8 cellular contexts compared by ENCODE assay signal in genomic region chr1:24201941-24202440, GRCh38. TPM values are rescaled to one million over a fixed set of nuclear protein-coding genes. Genes with fewer than 3 reads are reported as not detected.
DNase-seq lines count a peak whose midpoint lies in the region; ATAC-seq and TF ChIP-seq lines count a peak whose summit lies in the region.

No MANE protein-coding gene starts in this region.

- peak; percentile 57 for DNase-seq in COR-L47 (lab: John Stamatoyannopoulos, UW)
- DNase-seq in HT-29 (ENCODE audit: low spot score) = peak; percentile 99
- peak; percentile 86 for DNase-seq in OCI-M1 (lab: John Stamatoyannopoulos, UW)
- peak; percentile 34 for DNase-seq in activated T-helper 9 cell treated with anti-CD3 and anti-CD28 coated beads, Interleukin-2, amount 50 U/mL, for 16 hours (ENCODE audit: low read depth)
- peak; percentile 84 for DNase-seq in fibroblast of the conjunctiva (ENCODE audit: low read depth)
- DNase-seq in neural crest cell (ENCODE audit: low read depth, low spot score) = peak; percentile 84
- peak; percentile 45 to 81 for DNase-seq in upper lobe of left lung

- H3K27ac ChIP-seq in upper lobe of left lung = peak overlapping the region in 3 of 4 donors; percentile 17 to 57 (median 33)

- H3K36me3 Mint-ChIP-seq in neural crest cell (ENCODE audit: low read depth) = no peaks in the 10 kb centered on the region

- ATAC-seq in upper lobe of left lung (ENCODE audit: low FRiP score in 2 of 2) = peak; percentile 83 to 88
- no peak for ATAC-seq in HG02870 (IDR thresholded peaks at IDR 0.05; ENCODE audit: unreplicated experiment)

- TF ChIP-seq EP300 in upper lobe of left lung (IDR thresholded peaks at IDR 0.05) = no peak

- no peaks in the 10 kb centered on the region for H3K9me3 Mint-ChIP-seq in neural crest cell

- TF ChIP-seq POLR2A in upper lobe of left lung (IDR thresholded peaks at IDR 0.05) = no peak

- no peak overlapping the region for H3K4me3 Mint-ChIP-seq in neural crest cell

- no peaks in the 10 kb centered on the region for H3K27me3 ChIP-seq in upper lobe of left lung

- H3K27me3 Mint-ChIP-seq in neural crest cell (ENCODE audit: low read depth) = peaks cover 3% of the 10 kb centered on the region

- no peaks in the 10 kb centered on the region for H3K9me3 ChIP-seq in upper lobe of left lung

- peaks cover 15% of the 10 kb centered on the region for H3K4me1 Mint-ChIP-seq in neural crest cell

- H3K36me3 ChIP-seq in upper lobe of left lung = no peaks in the 10 kb centered on the region

- peaks cover 3 to 23% (median 14%) of the 10 kb centered on the region in 4 donors for H3K4me1 ChIP-seq in upper lobe of left lung

- H3K4me3 ChIP-seq in upper lobe of left lung = no peak overlapping the region

- WGBS in upper lobe of left lung, 2 donors = 47 to 49% methylated on average over 5 of the region's 5 CpGs

- TF ChIP-seq CTCF in neural crest cell (conservative IDR thresholded peaks at IDR 0.05) (peak; percentile 90), upper lobe of left lung (IDR thresholded peaks at IDR 0.05) (peak; percentile 64 to 95 (median 84))

- no peak overlapping the region for H3K27ac Mint-ChIP-seq in neural crest cell (ENCODE audit: unreplicated experiment)

RNA-seq across cellular contexts. Expression of gene IFNLR1, which starts 14.9 kb away (rescaled TPM):
- 3.3 and 3.5 TPM in 2 replicates for total RNA-seq in HT-29 (2014; rRNA removed; shearing (Covaris generic))
- total RNA-seq in neural crest cell (0.11 and 0.21 TPM in 2 replicates), upper lobe of left lung (10 to 100 TPM in 2 of 6 donors, 1 to 10 TPM in 4; 4.1 to 15.5 (median 6.8) TPM)

RNA-seq across cellular contexts. Expression of gene IL22RA1, which starts 59.1 kb away (rescaled TPM):
- total RNA-seq in HT-29 (2014; rRNA removed; shearing (Covaris generic)) = 21.7 and 32.8 TPM in 2 replicates
- not detected in 2 replicates for total RNA-seq in neural crest cell
- 1 to 10 TPM in 3 of 6 donors, under 1 TPM in 3; 0.15 to 1.4 (median 0.90) TPM for total RNA-seq in upper lobe of left lung

Comparison
In these comparisons a context has a peak if more than half of its experiments do, and no peak if none do; other contexts are left out.
1. DNase-seq: peak in every context shown above with its lines; median percentile 99 in HT-29; 86 in OCI-M1; 84 in fibroblast of the conjunctiva; 84 in neural crest cell; 63 in upper lobe of left lung; 57 in COR-L47; 34 in activated T-helper 9 cell treated with anti-CD3 and anti-CD28 coated beads, Interleukin-2, amount 50 U/mL, for 16 hours.